Comparison of ENCODE assay signal across 39 cellular contexts in the genomic region with DNA sequence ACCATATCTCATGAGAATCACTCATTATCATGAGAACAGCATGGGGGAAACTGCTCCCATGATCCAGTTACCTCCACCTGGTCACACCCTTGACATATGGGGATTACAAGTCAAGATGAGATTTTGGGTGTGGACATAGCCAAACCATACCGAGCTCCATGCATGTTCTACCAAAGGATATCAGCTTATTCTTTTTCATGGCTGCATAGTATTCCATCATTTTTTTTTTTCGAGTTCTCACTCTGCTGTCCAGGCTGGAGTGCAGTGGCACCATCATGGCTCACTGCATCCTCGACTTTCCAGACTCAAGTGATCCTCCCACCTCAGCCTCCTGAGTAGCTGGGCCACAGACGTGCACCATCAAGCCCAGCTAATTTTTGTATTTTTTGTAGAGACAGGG.
"Had no signal": no experiment of that assay in that cellular context is flagged by ENCODE, and none has a peak within 500 bp of the region (broad histone marks: within the 10 kb centered on the region; RNA-seq: fewer than 3 reads in every experiment).

No MANE protein-coding gene starts in this region.

- H3K36me3 ChIP-seq: adrenal gland, ascending aorta, brain microvascular endothelial cell, breast epithelium, cardiac muscle cell, colonic mucosa had no signal

- H3K27me3 Mint-ChIP-seq: activated naive CD4-positive, alpha-beta T cell treated with anti-CD3 and anti-CD28 coated beads, Interleukin-2, amount 10 ng/mL, durations not matched to agents 7 days and 5 days; activated naive CD8-positive, alpha-beta T cell; activated naive CD8-positive, alpha-beta T cell treated with anti-CD3 and anti-CD28 coated beads, Interleukin-2, amount 10 ng/mL, durations not matched to agents 7 days and 5 days had no signal

- H3K4me1 Mint-ChIP-seq: activated naive CD4-positive, alpha-beta T cell treated with anti-CD3 and anti-CD28 coated beads, Interleukin-2, amount 10 ng/mL, durations not matched to agents 7 days and 5 days; activated naive CD4-positive, alpha-beta T cell treated with anti-CD3 and anti-CD28 coated beads, Interleukin-2, amount 50 U/mL, for 24 hours; activated naive CD8-positive, alpha-beta T cell treated with anti-CD3 and anti-CD28 coated beads for 36 hours; activated naive CD8-positive, alpha-beta T cell treated with anti-CD3 and anti-CD28 coated beads, Interleukin-2, amount 10 ng/mL, durations not matched to agents 7 days and 5 days; activated T-helper 17 cell treated with anti-CD3 and anti-CD28 coated beads, Interleukin-2, amount 50 U/mL, for 72 hours; brain; central memory CD8-positive, alpha-beta T cell had no signal

- DNase-seq: activated effector memory CD4-positive, alpha-beta T cell treated with anti-CD3 and anti-CD28 coated beads, Interleukin-2, amount 50 U/mL, for 16 hours; activated effector memory CD4-positive, alpha-beta T cell treated with Interleukin-2 at 50 U/mL for 16 hours; activated gamma-delta T cell; activated gamma-delta T cell treated with Interleukin-2 at 50 U/mL for 16 hours; activated naive CD4-positive, alpha-beta T cell; activated naive CD4-positive, alpha-beta T cell treated with anti-CD3 and anti-CD28 coated beads for 36 hours; activated naive CD4-positive, alpha-beta T cell treated with anti-CD3 and anti-CD28 coated beads, Interleukin-2, amount 10 ng/mL, durations not matched to agents 7 days and 5 days; activated naive CD4-positive, alpha-beta T cell treated with anti-CD3 and anti-CD28 coated beads, Interleukin-2, amount 50 U/mL, for 16 hours; activated naive CD4-positive, alpha-beta T cell treated with Interleukin-2 at 50 U/mL for 16 hours; activated naive CD8-positive, alpha-beta T cell treated with anti-CD3 and anti-CD28 coated beads for 36 hours; activated naive CD8-positive, alpha-beta T cell treated with anti-CD3 and anti-CD28 coated beads, Interleukin-2, amount 10 ng/mL, durations not matched to agents 7 days and 5 days; activated naive CD8-positive, alpha-beta T cell treated with anti-CD3 and anti-CD28 coated beads, Interleukin-2, amount 50 U/mL, for 24 hours; activated T-cell treated with anti-CD3 and anti-CD28 coated beads, Interleukin-2, amount 50 U/mL, for 48 hours; activated T-cell treated with anti-CD3 and anti-CD28 coated beads, Interleukin-2, amount 50 U/mL, for 72 hours; adrenal gland; amniotic stem cell; amygdala; anterior cingulate cortex; aorta; body of pancreas; brain microvascular endothelial cell; caudate nucleus; central memory CD4-positive, alpha-beta T cell; cerebellar nuclear complex; colonic mucosa had no signal

- FAIRE-seq: astrocyte, bronchial epithelial cell, colon had no signal

- H3K36me3 Mint-ChIP-seq: activated naive CD4-positive, alpha-beta T cell treated with anti-CD3 and anti-CD28 coated beads, Interleukin-2, amount 10 ng/mL, durations not matched to agents 7 days and 5 days; brain had no signal

- H3K9me3 ChIP-seq: body of pancreas, colonic mucosa had no signal

- H3K4me1 ChIP-seq: adrenal gland, ascending aorta, body of pancreas, breast epithelium, colonic mucosa had no signal

- H3K4me3 ChIP-seq: adrenal gland, ascending aorta, body of pancreas, breast epithelium, cardiac muscle cell, colonic mucosa had no signal

- ATAC-seq: activated naive CD4-positive, alpha-beta T cell treated with anti-CD3 and anti-CD28 coated beads, Interleukin-2, amount 50 U/mL, for 72 hours; activated naive CD8-positive, alpha-beta T cell treated with anti-CD3 and anti-CD28 coated beads, Interleukin-2, amount 50 U/mL, for 24 hours; activated T-cell treated with anti-CD3 and anti-CD28 coated beads, Interleukin-2, amount 50 U/mL, for 72 hours; activated T-helper 17 cell treated with anti-CD3 and anti-CD28 coated beads, Interleukin-2, amount 50 U/mL, for 72 hours; body of pancreas had no signal

- H3K4me3 Mint-ChIP-seq: activated naive CD4-positive, alpha-beta T cell treated with anti-CD3 and anti-CD28 coated beads for 36 hours; activated naive CD4-positive, alpha-beta T cell treated with anti-CD3 and anti-CD28 coated beads, Interleukin-2, amount 10 ng/mL, durations not matched to agents 7 days and 5 days; activated naive CD4-positive, alpha-beta T cell treated with anti-CD3 and anti-CD28 coated beads, Interleukin-2, amount 50 U/mL, for 24 hours; activated naive CD8-positive, alpha-beta T cell; activated naive CD8-positive, alpha-beta T cell treated with anti-CD3 and anti-CD28 coated beads for 36 hours; activated naive CD8-positive, alpha-beta T cell treated with anti-CD3 and anti-CD28 coated beads, Interleukin-2, amount 10 ng/mL, durations not matched to agents 7 days and 5 days; activated naive CD8-positive, alpha-beta T cell treated with anti-CD3 and anti-CD28 coated beads, Interleukin-2, amount 50 U/mL, for 24 hours; activated T-cell treated with anti-CD3 and anti-CD28 coated beads, Interleukin-2, amount 50 U/mL, for 72 hours; activated T-helper 1 cell treated with anti-CD3 and anti-CD28 coated beads, Interleukin-12 subunit alpha, Interleukin-12 subunit beta, Interleukin-2, Interleukin-4 antibody, amounts not matched to agents 30 ng/mL and 10 ng/mL and 1 ng/mL, durations not matched to agents 14 hours and 24 hours and 36 hours; activated T-helper 17 cell treated with anti-CD3 and anti-CD28 coated beads, Interleukin-2, amount 50 U/mL, for 72 hours; central memory CD8-positive, alpha-beta T cell had no signal

- H3K27me3 ChIP-seq: adrenal gland, ascending aorta, body of pancreas, brain microvascular endothelial cell, breast epithelium, cardiac muscle cell, colonic mucosa had no signal

- H3K27ac ChIP-seq: adrenal gland, ascending aorta, body of pancreas, brain microvascular endothelial cell, breast epithelium, cardiac muscle cell, colonic mucosa had no signal

- H3K27ac Mint-ChIP-seq: activated naive CD4-positive, alpha-beta T cell treated with anti-CD3 and anti-CD28 coated beads for 36 hours; activated naive CD4-positive, alpha-beta T cell treated with anti-CD3 and anti-CD28 coated beads, Interleukin-2, amount 10 ng/mL, durations not matched to agents 7 days and 5 days; activated naive CD4-positive, alpha-beta T cell treated with anti-CD3 and anti-CD28 coated beads, Interleukin-2, amount 50 U/mL, for 24 hours; activated naive CD4-positive, alpha-beta T cell treated with anti-CD3 and anti-CD28 coated beads, Interleukin-2, amount 50 U/mL, for 72 hours; activated naive CD8-positive, alpha-beta T cell; activated naive CD8-positive, alpha-beta T cell treated with anti-CD3 and anti-CD28 coated beads for 36 hours; activated naive CD8-positive, alpha-beta T cell treated with anti-CD3 and anti-CD28 coated beads, Interleukin-2, amount 10 ng/mL, durations not matched to agents 7 days and 5 days; activated naive CD8-positive, alpha-beta T cell treated with anti-CD3 and anti-CD28 coated beads, Interleukin-2, amount 50 U/mL, for 24 hours; activated T-cell treated with anti-CD3 and anti-CD28 coated beads, Interleukin-2, amount 50 U/mL, for 72 hours; activated T-helper 1 cell treated with anti-CD3 and anti-CD28 coated beads, Interleukin-12 subunit alpha, Interleukin-12 subunit beta, Interleukin-2, Interleukin-4 antibody, amounts not matched to agents 30 ng/mL and 10 ng/mL and 1 ng/mL, durations not matched to agents 14 hours and 24 hours and 36 hours; activated T-helper 17 cell treated with anti-CD3 and anti-CD28 coated beads, Interleukin-2, amount 50 U/mL, for 72 hours; activated T-helper 2 cell treated with anti-CD3 and anti-CD28 coated beads, Interferon-gamma antibody, Interleukin-2, Interleukin-4, amounts not matched to agents 10 μg/mL and 5 μg/mL and 100 μg/mL, durations not matched to agents 14 hours and 24 hours and 36 hours; brain had no signal
